ENCODE assay signal across 21 cellular contexts in genomic region chr10:70347321-70347720, GRCh38.
"Had no signal": no experiment of that assay in that cellular context is flagged by ENCODE, and none has a peak within 500 bp of the region (broad histone marks: within the 10 kb centered on the region; RNA-seq: fewer than 3 reads in every experiment).

No MANE protein-coding gene starts in this region.

- H3K9ac ChIP-seq: KMS-11 had no signal

- H3K27ac ChIP-seq: KMS-11, RWPE1, SJSA1, SK-N-MC had no signal

- H3K4me2 ChIP-seq: KMS-11 had no signal

- ATAC-seq: PC-3 had no signal

- H3K9me3 ChIP-seq: SJSA1 had no signal

- DNase-seq: Kasumi-1; MM.1S; NCI-H1092 treated with DMSO at 0.1 percent for 48 hours; NCI-H1436; NCI-H187; NCI-H2029; NCI-H2081 treated with DMSO at 0.1 percent for 48 hours; NCI-H2171; NCI-H226; NCI-H446; NCI-H510A; NCI-H524 treated with DMSO at 0.1 percent for 48 hours; NCI-H69; NCI-H774; NK-92 treated with Interleukin-12 subunit alpha and Interleukin-12 subunit beta, amount 100 ng/mL, for 24 hours; PC-3; SHP77 treated with DMSO at 0.1 percent for 48 hours had no signal

- H3K27me3 ChIP-seq: SJSA1 had no signal

- H3K4me3 ChIP-seq: SJSA1, SK-N-MC had no signal

- H3K36me3 ChIP-seq: SJSA1 had no signal

- H3K4me1 ChIP-seq: SJSA1 had no signal
